In the genomic region with DNA sequence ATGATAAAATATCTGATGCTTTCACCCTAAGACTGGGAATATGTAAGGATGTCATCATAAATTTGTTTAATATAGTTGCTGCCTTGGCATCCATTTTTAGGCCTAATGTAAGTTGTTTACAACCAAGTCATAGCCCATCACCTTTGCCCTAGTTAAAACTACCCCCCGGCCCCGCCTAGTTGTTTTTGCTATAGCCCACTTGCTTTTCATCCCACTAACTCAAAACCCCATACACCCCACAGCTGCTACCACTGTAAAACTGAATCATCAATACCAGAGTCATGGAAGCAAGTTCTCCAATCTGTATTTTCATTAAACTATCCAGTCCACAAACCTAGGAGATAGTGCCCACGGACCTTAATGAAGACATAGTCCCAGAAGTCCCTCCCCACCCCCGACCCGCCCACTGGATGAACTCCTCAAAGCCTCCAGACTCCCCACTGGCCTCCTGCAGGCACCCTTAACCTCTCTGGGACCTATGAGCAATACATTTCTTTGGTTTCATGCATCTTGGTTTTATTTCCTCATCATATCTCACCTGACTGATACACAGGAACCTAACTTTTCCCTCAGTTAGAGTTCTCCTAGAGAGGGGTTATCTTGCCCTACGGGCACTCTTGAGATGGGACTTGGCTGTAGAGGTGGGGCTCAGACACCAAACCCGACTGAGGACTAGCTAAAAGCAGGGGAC, we compare ENCODE assay signal across 16 cellular contexts. TPM values are rescaled to one million over a fixed set of nuclear protein-coding genes. Genes with fewer than 3 reads are reported as not detected.
DNase-seq lines count a peak whose midpoint lies in the region; ATAC-seq and TF ChIP-seq lines count a peak whose summit lies in the region.
"Had no signal": no experiment of that assay in that cellular context is flagged by ENCODE, and none has a peak within 500 bp of the region (broad histone marks: within the 10 kb centered on the region; RNA-seq: fewer than 3 reads in every experiment).

No MANE protein-coding gene starts in this region.

- H3K9me3 Mint-ChIP-seq in activated T-cell treated with anti-CD3 and anti-CD28 coated beads, Interleukin-2, amount 50 U/mL, for 72 hours: no peaks in the 10 kb centered on the region
- no peaks in the 10 kb centered on the region for H3K9me3 Mint-ChIP-seq in activated T-cell treated with anti-CD3 and anti-CD28 coated beads, Interleukin-2, amount 50 U/mL, for 24 hours
- H3K9me3 Mint-ChIP-seq in activated naive CD8-positive, alpha-beta T cell treated with anti-CD3 and anti-CD28 coated beads, Interleukin-2, amount 50 U/mL, for 24 hours: no peaks in the 10 kb centered on the region
- H3K9me3 Mint-ChIP-seq: CD8-positive, alpha-beta memory T cell; H9 had no signal

- H3K27ac Mint-ChIP-seq in activated T-cell treated with anti-CD3 and anti-CD28 coated beads, Interleukin-2, amount 50 U/mL, for 72 hours: no peak overlapping the region
- no peak overlapping the region for H3K27ac Mint-ChIP-seq in activated T-cell treated with anti-CD3 and anti-CD28 coated beads, Interleukin-2, amount 50 U/mL, for 24 hours
- no peak overlapping the region for H3K27ac Mint-ChIP-seq in activated naive CD8-positive, alpha-beta T cell treated with anti-CD3 and anti-CD28 coated beads, Interleukin-2, amount 50 U/mL, for 24 hours
- H3K27ac Mint-ChIP-seq: H9 had no signal

- H3K4me1 Mint-ChIP-seq in activated T-cell treated with anti-CD3 and anti-CD28 coated beads, Interleukin-2, amount 50 U/mL, for 72 hours (ENCODE audit: low read depth): peaks cover 24% of the 10 kb centered on the region
- H3K4me1 Mint-ChIP-seq in activated T-cell treated with anti-CD3 and anti-CD28 coated beads, Interleukin-2, amount 50 U/mL, for 24 hours (ENCODE audit: low read depth): peaks cover 20% of the 10 kb centered on the region
- H3K4me1 Mint-ChIP-seq in activated naive CD8-positive, alpha-beta T cell treated with anti-CD3 and anti-CD28 coated beads, Interleukin-2, amount 50 U/mL, for 24 hours: peaks cover 25% of the 10 kb centered on the region

- TF ChIP-seq CTCF in HEK293 (tag by site-specific recombination; IDR thresholded peaks at IDR 0.05): no peak

- peak; percentile 70 to 71 for ATAC-seq in activated T-cell treated with anti-CD3 and anti-CD28 coated beads, Interleukin-2, amount 50 U/mL, for 72 hours (replicated peaks in 1 of 2)
- ATAC-seq in activated naive CD8-positive, alpha-beta T cell treated with anti-CD3 and anti-CD28 coated beads, Interleukin-2, amount 50 U/mL, for 24 hours: peak; percentile 71
- peak; percentile 80 for ATAC-seq in stimulated activated naive CD8-positive, alpha-beta T cell treated with anti-CD3 and anti-CD28 coated beads, Interleukin-15, Interleukin-2, amounts not matched to agents 100 U/mL and 50 U/mL, for 24 hours
- ATAC-seq in HG03521 (IDR thresholded peaks at IDR 0.05; ENCODE audit: unreplicated experiment): no peak
- ATAC-seq: HepG2 had no signal

- CTCF ChIA-PET in HEK293 (lab: Yijun Ruan, JAX): interaction anchor here (0.5 to 0.6 kb wide), 2 partner anchors 11 to 388 kb away, joined by 3 read pairs; no protein-coding TSS in a partner anchor

- POLR2A ChIA-PET in HEK293 (lab: Yijun Ruan, JAX): no interaction called here

- H3K9me3 ChIP-seq in HEK293 (ENCODE audit: control insufficient read depth, insufficient read depth, low read depth, low read length): no peaks in the 10 kb centered on the region

- H3K27me3 Mint-ChIP-seq in activated T-cell treated with anti-CD3 and anti-CD28 coated beads, Interleukin-2, amount 50 U/mL, for 72 hours (ENCODE audit: low read depth): peaks cover 70% of the 10 kb centered on the region
- H3K27me3 Mint-ChIP-seq in activated T-cell treated with anti-CD3 and anti-CD28 coated beads, Interleukin-2, amount 50 U/mL, for 24 hours: peaks cover 51% of the 10 kb centered on the region
- peaks cover 57% of the 10 kb centered on the region for H3K27me3 Mint-ChIP-seq in activated naive CD8-positive, alpha-beta T cell treated with anti-CD3 and anti-CD28 coated beads, Interleukin-2, amount 50 U/mL, for 24 hours

- no peaks in the 10 kb centered on the region for H3K4me1 ChIP-seq in HEK293 (ENCODE audit: control insufficient read depth, insufficient read depth, low read length)

- no peaks in the 10 kb centered on the region for H3K36me3 ChIP-seq in HEK293 (ENCODE audit: control insufficient read depth in 2 of 2, insufficient read depth in 1 of 2, low read length in 2 of 2)

- H3K4me3 ChIP-seq in HEK293 (ENCODE audit: low read depth, low read length): no peak overlapping the region

- no peaks in the 10 kb centered on the region for H3K36me3 Mint-ChIP-seq in activated T-cell treated with anti-CD3 and anti-CD28 coated beads, Interleukin-2, amount 50 U/mL, for 72 hours (ENCODE audit: insufficient read depth in 2 of 2)
- H3K36me3 Mint-ChIP-seq in activated T-cell treated with anti-CD3 and anti-CD28 coated beads, Interleukin-2, amount 50 U/mL, for 24 hours (ENCODE audit: low read depth): no peaks in the 10 kb centered on the region
- H3K36me3 Mint-ChIP-seq in activated naive CD8-positive, alpha-beta T cell treated with anti-CD3 and anti-CD28 coated beads, Interleukin-2, amount 50 U/mL, for 24 hours (ENCODE audit: low read depth): no peaks in the 10 kb centered on the region
- H3K36me3 Mint-ChIP-seq: CD8-positive, alpha-beta memory T cell had no signal

- peak in 1 of 2 donors; percentile 34 for DNase-seq in activated T-cell treated with anti-CD3 and anti-CD28 coated beads, Interleukin-2, amount 50 U/mL, for 72 hours
- DNase-seq in activated T-cell treated with anti-CD3 and anti-CD28 coated beads, Interleukin-2, amount 50 U/mL, for 24 hours: no peak
- no peak for DNase-seq in activated naive CD8-positive, alpha-beta T cell treated with anti-CD3 and anti-CD28 coated beads, Interleukin-2, amount 50 U/mL, for 24 hours
- DNase-seq in stimulated activated naive CD8-positive, alpha-beta T cell treated with anti-CD3 and anti-CD28 coated beads, Interleukin-15, Interleukin-2, amounts not matched to agents 100 U/mL and 50 U/mL, for 24 hours: no peak
- DNase-seq in activated gamma-delta T cell treated with Interleukin-2 at 50 U/mL for 16 hours: no peak
- DNase-seq: DMS 273 treated with DMSO at 0.1 percent for 48 hours, H9, Karpas-422, NCI-H1417 treated with DMSO at 0.1 percent for 48 hours, NCI-H2029, NCI-H2171 treated with DMSO at 0.1 percent for 48 hours, NCI-H510A treated with DMSO at 0.1 percent for 48 hours had no signal

- peak overlapping the region in 1 of 2 donors; percentile 42 for H3K4me3 Mint-ChIP-seq in activated T-cell treated with anti-CD3 and anti-CD28 coated beads, Interleukin-2, amount 50 U/mL, for 72 hours
- H3K4me3 Mint-ChIP-seq in activated T-cell treated with anti-CD3 and anti-CD28 coated beads, Interleukin-2, amount 50 U/mL, for 24 hours: no peak overlapping the region
- H3K4me3 Mint-ChIP-seq in activated naive CD8-positive, alpha-beta T cell treated with anti-CD3 and anti-CD28 coated beads, Interleukin-2, amount 50 U/mL, for 24 hours: peak overlapping the region; percentile 14
- H3K4me3 Mint-ChIP-seq: CD8-positive, alpha-beta memory T cell; H9 had no signal

- H3K27ac ChIP-seq in HEK293 (ENCODE audit: extremely low read depth, low read depth, low read length): no peak overlapping the region

TF ChIP-seq in HEK293, 187 proteins besides CTCF, POLR2A, EP300 and RAD21:
- TF ChIP-seq, protein P1, sequence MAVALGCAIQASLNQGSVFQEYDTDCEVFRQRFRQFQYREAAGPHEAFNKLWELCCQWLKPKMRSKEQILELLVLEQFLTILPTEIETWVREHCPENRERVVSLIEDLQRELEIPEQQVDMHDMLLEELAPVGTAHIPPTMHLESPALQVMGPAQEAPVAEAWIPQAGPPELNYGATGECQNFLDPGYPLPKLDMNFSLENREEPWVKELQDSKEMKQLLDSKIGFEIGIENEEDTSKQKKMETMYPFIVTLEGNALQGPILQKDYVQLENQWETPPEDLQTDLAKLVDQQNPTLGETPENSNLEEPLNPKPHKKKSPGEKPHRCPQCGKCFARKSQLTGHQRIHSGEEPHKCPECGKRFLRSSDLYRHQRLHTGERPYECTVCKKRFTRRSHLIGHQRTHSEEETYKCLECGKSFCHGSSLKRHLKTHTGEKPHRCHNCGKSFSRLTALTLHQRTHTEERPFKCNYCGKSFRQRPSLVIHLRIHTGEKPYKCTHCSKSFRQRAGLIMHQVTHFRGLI (tag by site-specific recombination; IDR thresholded peaks at IDR 0.05): no peak
- TF ChIP-seq ZNF239 (tag by site-specific recombination; IDR thresholded peaks at IDR 0.05) (no peak), EGR2 (tag by site-specific recombination; IDR thresholded peaks at IDR 0.05; ENCODE audit: low read depth) (0 out of 2 replicates have a peak, but pooled peaks have one; percentile 34)

RNA-seq across cellular contexts. Expression of gene ZDHHC14, which starts 12.5 kb away (rescaled TPM):
- 10 to 100 TPM; 10.3 to 15.4 TPM for total RNA-seq in activated T-cell treated with anti-CD3 and anti-CD28 coated beads, Interleukin-2, amount 50 U/mL, for 72 hours

RNA-seq across cellular contexts. Expression of gene TMEM242, which starts 45.2 kb away (rescaled TPM):
- 10 to 100 TPM; 13.0 to 15.5 TPM for total RNA-seq in activated T-cell treated with anti-CD3 and anti-CD28 coated beads, Interleukin-2, amount 50 U/mL, for 72 hours
